Comparison of ENCODE assay signal across 8 cellular contexts in genomic region chr1:228415853-228416216, GRCh38. TPM values are rescaled to one million over a fixed set of nuclear protein-coding genes. Genes with fewer than 3 reads are reported as not detected.
DNase-seq lines count a peak whose midpoint lies in the region; ATAC-seq, FAIRE-seq and TF ChIP-seq lines count a peak whose summit lies in the region.
"Had no signal": no experiment of that assay in that cellular context is flagged by ENCODE, and none has a peak within 500 bp of the region (broad histone marks: within the 10 kb centered on the region; RNA-seq: fewer than 3 reads in every experiment).

No MANE protein-coding gene starts in this region.

- no peaks in the 10 kb centered on the region for H3K9me2 ChIP-seq in OCI-LY7 (ENCODE audit: insufficient read depth, low read length)

- TF ChIP-seq CTCF in IMR-90 (conservative IDR thresholded peaks at IDR 0.05; ENCODE audit: low read depth, low read length) = no peak
- no peak for TF ChIP-seq CTCF in OCI-LY7 (conservative IDR thresholded peaks at IDR 0.05; ENCODE audit: low read length)

- TF ChIP-seq RAD21 in IMR-90 (IDR thresholded peaks at IDR 0.05; ENCODE audit: low read length) = no peak

- H3K56ac ChIP-seq in IMR-90 (ENCODE audit: extremely low read depth, insufficient read depth, low read length) = no peak overlapping the region

- H3K4me1 ChIP-seq in IMR-90 (ENCODE audit: control insufficient read depth, insufficient read depth, low read length) (peaks cover 4% of the 10 kb centered on the region; the same call in 1 of the 2 replicates), OCI-LY7 (ENCODE audit: insufficient read depth, low read length, poor library complexity, severe bottlenecking) (no peaks in the 10 kb centered on the region)

- peak overlapping the region; percentile 4; the same call in 1 of the 2 replicates for H2AK5ac ChIP-seq in IMR-90 (ENCODE audit: low read depth, low read length)

- H3K79me2 ChIP-seq in OCI-LY7 (ENCODE audit: insufficient read depth, low read depth, low read length) = no peaks in the 10 kb centered on the region

- H2BK20ac ChIP-seq in IMR-90 (ENCODE audit: low read depth, low read length) = no peak overlapping the region

- H3K4me1 Mint-ChIP-seq in immature natural killer cell = peaks cover 19 to 24% of the 10 kb centered on the region in 2 donors
- peaks cover 19 to 23% of the 10 kb centered on the region in 2 donors for H3K4me1 Mint-ChIP-seq in stimulated activated naive B cell treated with anti-CD40 and anti-IgM and Interleukin-4, amounts not matched to agents 10 μg/mL and 1 μg/mL and 100 μg/mL, for 72 hours

- CTCF ChIA-PET in IMR-90 (lab: Yijun Ruan, JAX) (no interaction called here), OCI-LY7 (lab: Charles Lee; ENCODE audit: unreplicated experiment) (no interaction called here)

- no peak overlapping the region for H2BK5ac ChIP-seq in IMR-90 (ENCODE audit: low read depth, low read length, poor library complexity, severe bottlenecking)

- H3K23ac ChIP-seq in IMR-90 (ENCODE audit: low read depth, low read length) = peak overlapping the region; percentile 67

- H4K8ac ChIP-seq in IMR-90 (ENCODE audit: low read depth in 2 of 2, low read length in 2 of 2) = peak overlapping the region in 1 of 2 experiments; percentile 12; a peak in 1 of 4 replicates

- peak overlapping the region; percentile 12; the same call in 1 of the 2 replicates for H3K4ac ChIP-seq in IMR-90 (ENCODE audit: low read depth, low read length)

- peaks cover 0 to 2% (median 0%) of the 10 kb centered on the region in 3 donors for H3K36me3 Mint-ChIP-seq in immature natural killer cell
- H3K36me3 Mint-ChIP-seq in stimulated activated naive B cell treated with anti-CD40 and anti-IgM and Interleukin-4, amounts not matched to agents 10 μg/mL and 1 μg/mL and 100 μg/mL, for 72 hours = peaks cover 2 to 10% of the 10 kb centered on the region in 2 donors

- H3K9me3 ChIP-seq in IMR-90 (ENCODE audit: control insufficient read depth, insufficient read depth, low read length) (no peaks in the 10 kb centered on the region), OCI-LY7 (ENCODE audit: low read length) (no peaks in the 10 kb centered on the region)

- H3K27me3 ChIP-seq in IMR-90 (ENCODE audit: control insufficient read depth, insufficient read depth, low read length) = no peaks in the 10 kb centered on the region; the same call in 1 of the 2 replicates

- no peak for FAIRE-seq in GM12892 (lab: Jason Lieb, UNC)
- FAIRE-seq: islet of Langerhans had no signal

- 34% methylated on average over 6 of the region's 23 CpGs; no CpG with 5 or more reads in 1 of the 2 experiments for WGBS in IMR-90 (ENCODE audit: extremely low coverage in 2 of 2, insufficient read length in 1 of 2), 2 experiments

- peak overlapping the region; percentile 68 for H3K4me2 ChIP-seq in IMR-90 (ENCODE audit: low read depth, low read length)
- H3K4me2 ChIP-seq in OCI-LY7 (ENCODE audit: low read length) = no peak overlapping the region

- H4K20me1 ChIP-seq in IMR-90 (ENCODE audit: insufficient read depth, low read length) (peaks cover 13% of the 10 kb centered on the region), OCI-LY7 (ENCODE audit: insufficient read depth, low read length) (no peaks in the 10 kb centered on the region)

- H3K27me3 Mint-ChIP-seq in immature natural killer cell (ENCODE audit: low read depth in 3 of 3) = peaks cover 4 to 11% (median 6%) of the 10 kb centered on the region in 3 donors
- peaks cover 47 to 55% of the 10 kb centered on the region in 2 donors for H3K27me3 Mint-ChIP-seq in stimulated activated naive B cell treated with anti-CD40 and anti-IgM and Interleukin-4, amounts not matched to agents 10 μg/mL and 1 μg/mL and 100 μg/mL, for 72 hours

- ATAC-seq in IMR-90 (ENCODE audit: low read depth) = no peak; the same call in 1 of the 2 replicates
- peak; percentile 25 to 26 for ATAC-seq in stimulated activated naive B cell treated with anti-CD40 and anti-IgM and Interleukin-4, amounts not matched to agents 10 μg/mL and 1 μg/mL and 100 μg/mL, for 72 hours (replicated peaks)

- H3K9ac ChIP-seq in IMR-90 (ENCODE audit: low read depth, low read length) = peak overlapping the region; percentile 37; the same call in 1 of the 2 replicates

- in situ Hi-C loops in IMR-90 (cut with MboI; ENCODE audit: low sequenced_read_pairs) = no loop called here

- H2AFZ ChIP-seq in IMR-90 (replicated peaks; ENCODE audit: low read length, poor library complexity) = peak overlapping the region; percentile 65
- no peak overlapping the region for H2AFZ ChIP-seq in OCI-LY7 (ENCODE audit: low read length)

- H3K36me3 ChIP-seq in IMR-90 (ENCODE audit: control insufficient read depth, insufficient read depth, low read length) (peaks cover 14% of the 10 kb centered on the region), OCI-LY7 (ENCODE audit: insufficient read depth, low read length) (no peaks in the 10 kb centered on the region)

- no peak overlapping the region for H4K5ac ChIP-seq in IMR-90 (ENCODE audit: low read depth, low read length)

- no TSS peak for BruUV-seq in IMR-90 (replicated peaks; lab: Mats Ljungman, UMichigan)
- BruUV-seq in OCI-LY7 (replicated peaks; lab: Mats Ljungman, UMichigan) = no TSS peak

- intact Hi-C loops in IMR-90 (cut with micrococcal nuclease) = no loop called here
- intact Hi-C loops in OCI-LY7 (cut with micrococcal nuclease; ENCODE audit: unreplicated experiment) = no loop called here

- no peak overlapping the region for H2BK120ac ChIP-seq in IMR-90 (ENCODE audit: low read depth, low read length)

- H3K9me3 Mint-ChIP-seq in immature natural killer cell = no peaks in the 10 kb centered on the region
- H3K9me3 Mint-ChIP-seq in stimulated activated naive B cell treated with anti-CD40 and anti-IgM and Interleukin-4, amounts not matched to agents 10 μg/mL and 1 μg/mL and 100 μg/mL, for 72 hours = peaks cover 0 to 2% of the 10 kb centered on the region in 2 donors

- peak overlapping the region; percentile 90 for H2AK9ac ChIP-seq in IMR-90 (replicated peaks; ENCODE audit: low read depth, low read length, poor library complexity)

- H3K14ac ChIP-seq in IMR-90 (replicated peaks; ENCODE audit: low read depth, low read length) = no peak overlapping the region

- H3K4me3 Mint-ChIP-seq in immature natural killer cell = peak overlapping the region; percentile 66 to 94 (median 87)
- H3K4me3 Mint-ChIP-seq in stimulated activated naive B cell treated with anti-CD40 and anti-IgM and Interleukin-4, amounts not matched to agents 10 μg/mL and 1 μg/mL and 100 μg/mL, for 72 hours = peak overlapping the region; percentile 57 to 81

- H3K9me1 ChIP-seq in IMR-90 (ENCODE audit: insufficient read depth, low read length) = peaks cover 7% of the 10 kb centered on the region; the same call in 1 of the 2 replicates

- peak overlapping the region in 4 of 6 donors; percentile 8 to 90 (median 31) for H3K27ac Mint-ChIP-seq in immature natural killer cell
- H3K27ac Mint-ChIP-seq in stimulated activated naive B cell treated with anti-CD40 and anti-IgM and Interleukin-4, amounts not matched to agents 10 μg/mL and 1 μg/mL and 100 μg/mL, for 72 hours = no peak overlapping the region

- H3K79me1 ChIP-seq in IMR-90 (ENCODE audit: low read depth in 1 of 2, low read length in 2 of 2) = peaks cover 8 to 9% of the 10 kb centered on the region in 2 experiments

- H4K91ac ChIP-seq in IMR-90 (ENCODE audit: insufficient read depth, low read depth, low read length) = no peak overlapping the region

- H3K4me3 ChIP-seq in IMR-90 (ENCODE audit: insufficient read depth, low read depth, low read length) (peak overlapping the region; percentile 42), OCI-LY7 (ENCODE audit: low read depth, low read length, poor library complexity, severe bottlenecking) (no peak overlapping the region)

- H3K18ac ChIP-seq in IMR-90 (ENCODE audit: low read depth, low read length) = no peak overlapping the region

- H2BK15ac ChIP-seq in IMR-90 (ENCODE audit: low read depth, low read length) = no peak overlapping the region

- POLR2A ChIA-PET in IMR-90 (lab: Charles Lee; ENCODE audit: unreplicated experiment) (no interaction called here), OCI-LY7 (lab: Charles Lee) (no interaction called here)

- dilution Hi-C loops in IMR-90 (cut with HindIII; ENCODE audit: low sequenced_read_pairs, unreplicated experiment) = no loop called here

- H3K27ac ChIP-seq in IMR-90 (ENCODE audit: insufficient read depth, low read length) = no peak overlapping the region
- peak overlapping the region; percentile 51 for H3K27ac ChIP-seq in angular gyrus (ENCODE audit: low read depth, low read length)
- no peak overlapping the region for H3K27ac ChIP-seq in OCI-LY7 (ENCODE audit: low read depth, low read length, poor library complexity, severe bottlenecking)

- DNase-seq in IMR-90 (no peak), immature natural killer cell (no peak), medulla oblongata (ENCODE audit: extremely low spot score) (no peak), OCI-LY7 (ENCODE audit: low spot score) (no peak), GM12892 (ENCODE audit: insufficient read length) (no peak)
- DNase-seq in stimulated activated naive B cell treated with anti-CD40 and anti-IgM and Interleukin-4, amounts not matched to agents 10 μg/mL and 1 μg/mL and 100 μg/mL, for 72 hours = no peak

- no peak for TF ChIP-seq POLR2A in IMR-90 (IDR thresholded peaks at IDR 0.05; ENCODE audit: low read depth, low read length)
- TF ChIP-seq POLR2A in GM12892 (IDR thresholded peaks at IDR 0.05; ENCODE audit: low read depth, low read length) = no peak

TF ChIP-seq in IMR-90, 13 proteins besides CTCF, POLR2A, EP300 and RAD21 (continues in another document):
- TF ChIP-seq SMC3 (IDR thresholded peaks at IDR 0.05; ENCODE audit: low read depth, low read length) = no peak

RNA-seq across cellular contexts. Expression of gene TRIM17, which starts 0.8 kb away (rescaled TPM):
- total RNA-seq in IMR-90 (2012; rRNA removed) (not detected in 2 replicates), OCI-LY7 (2022) (not detected in 2 replicates)
- polyA plus RNA-seq in IMR-90 (2012; rRNA removed) (0.26 and 0.39 TPM in 2 replicates), immature natural killer cell (1 to 10 TPM in 1 of 3 donors, under 1 TPM in 1, not detected in 1; 0.53 to 1.7 TPM)
- 0.06 and 0.11 TPM in 2 replicates for polyA plus RNA-seq in IMR-90 (2012; cell fraction: cytosol; rRNA removed)
- polyA plus RNA-seq in IMR-90 (2012; cell fraction: nucleus; rRNA removed; ENCODE audit: low replicate concordance) = 2.9 and 3.3 TPM in 2 replicates
- total RNA-seq in OCI-LY7 (2014; rRNA removed; shearing (Covaris generic)) = 0.13 TPM in 1 of 2 replicates, not detected in the other
- 0.55 TPM for polyA plus RNA-seq in GM12892 (2012; ENCODE audit: missing spikeins)

RNA-seq across cellular contexts. Expression of gene TRIM11, which starts 9.2 kb away (rescaled TPM):
- 6.8 and 7.2 TPM in 2 replicates for total RNA-seq in IMR-90 (2012; rRNA removed)
- polyA plus RNA-seq in IMR-90 (2012; rRNA removed) = 15.1 and 16.2 TPM in 2 replicates
- polyA plus RNA-seq in IMR-90 (2012; cell fraction: cytosol; rRNA removed) = 14.7 and 18.5 TPM in 2 replicates
- polyA plus RNA-seq in IMR-90 (2012; cell fraction: nucleus; rRNA removed; ENCODE audit: low replicate concordance) = 28.2 and 54.2 TPM in 2 replicates
- 10 to 100 TPM in 2 of 3 donors, 1 to 10 TPM in 1; 8.8 to 27.3 (median 10.7) TPM for polyA plus RNA-seq in immature natural killer cell
- total RNA-seq in OCI-LY7 (2014; rRNA removed; shearing (Covaris generic)) = 26.7 and 30.0 TPM in 2 replicates
- 57.4 and 60.8 TPM in 2 replicates for total RNA-seq in OCI-LY7 (2022)
- 7.3 TPM for polyA plus RNA-seq in GM12892 (2012; ENCODE audit: missing spikeins)
